ENCODE assay signal across 20 cellular contexts in the genomic region with DNA sequence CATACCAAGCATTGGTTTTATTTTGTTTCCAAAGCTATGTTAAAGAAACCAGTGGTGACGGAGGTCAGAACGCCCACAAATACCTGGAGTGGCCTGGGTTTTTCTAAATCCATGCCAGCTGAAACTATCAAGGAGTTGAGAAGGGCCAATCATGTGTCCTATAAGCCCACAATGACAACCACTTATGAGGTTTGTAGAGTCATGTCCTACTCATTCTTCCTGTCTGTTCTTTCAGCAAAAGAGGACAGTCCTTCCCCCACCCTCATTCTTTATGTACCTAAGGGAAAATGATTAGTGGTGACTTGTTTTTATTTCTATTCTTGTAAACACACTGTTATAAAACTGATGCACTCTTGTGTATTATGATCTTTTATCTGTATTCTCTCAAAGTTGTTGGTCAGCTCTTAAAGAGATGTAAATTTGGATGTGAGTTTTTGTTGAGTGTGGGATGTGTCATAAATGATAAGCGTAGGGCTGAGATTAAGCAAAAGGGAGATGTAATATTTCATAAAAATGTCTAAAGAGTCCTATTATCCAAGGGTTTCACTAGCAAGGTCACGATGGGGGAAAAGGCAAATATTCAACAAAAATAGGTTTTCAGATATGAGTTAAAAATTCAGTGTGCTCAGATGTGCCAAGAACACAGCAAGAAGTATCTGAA.
A peak's percentile ranks its signal among the peaks of the same experiment; 100 is the strongest.
DNase-seq lines count a peak whose midpoint lies in the region.
"Had no signal": no experiment of that assay in that cellular context is flagged by ENCODE, and none has a peak within 500 bp of the region (broad histone marks: within the 10 kb centered on the region; RNA-seq: fewer than 3 reads in every experiment).

No MANE protein-coding gene starts in this region.

- H3K4me1 ChIP-seq in SJSA1 (replicated peaks) = peaks cover 10% of the 10 kb centered on the region

- peak; percentile 15 for DNase-seq in A172 (ENCODE audit: low spot score)
- peak; percentile 65 for DNase-seq in ELR (ENCODE audit: low read depth)
- no peak for DNase-seq in SJSA1 (ENCODE audit: low read depth in 1 of 2, low spot score in 2 of 2)
- DNase-seq in kidney tubule cell (ENCODE audit: low spot score) = peak; percentile 39
- no peak for DNase-seq in activated naive CD4-positive, alpha-beta T cell treated with Interleukin-2 at 50 U/mL for 16 hours
- no peak for DNase-seq in activated CD8-positive, alpha-beta memory T cell treated with anti-CD3 and anti-CD28 coated beads, Interleukin-2, amount 50 U/mL, for 4 hours
- DNase-seq in Ammon's horn (ENCODE audit: low spot score) = no peak
- DNase-seq: activated CD4-positive, alpha-beta T cell treated with anti-CD3 and anti-CD28 coated beads for 36 hours; activated naive CD4-positive, alpha-beta T cell treated with anti-CD3 and anti-CD28 coated beads, Interleukin-2, amount 50 U/mL, for 16 hours; activated T-cell treated with anti-CD3 and anti-CD28 coated beads, Interleukin-2, amount 50 U/mL, for 72 hours; CD4-positive, CD25-positive, alpha-beta regulatory T cell; DMS 273 treated with DMSO at 0.1 percent for 48 hours; GF-D8; H9; islet precursor cell; naive thymus-derived CD4-positive, alpha-beta T cell; NCI-H1436 treated with DMSO at 0.1 percent for 48 hours; substantia nigra had no signal

- H3K27ac ChIP-seq in SJSA1 = peak overlapping the region; percentile 15; the same call in 1 of the 2 replicates
- H3K27ac ChIP-seq: gastroesophageal sphincter had no signal

- no peak overlapping the region for H3K4me3 ChIP-seq in SJSA1
- H3K4me3 ChIP-seq: ascending aorta, gastroesophageal sphincter had no signal

- no peaks in the 10 kb centered on the region for H3K27me3 ChIP-seq in SJSA1 (replicated peaks)
- H3K27me3 ChIP-seq: ascending aorta, gastroesophageal sphincter had no signal

- H3K36me3 ChIP-seq in SJSA1 = peaks cover 27% of the 10 kb centered on the region

- H3K9me3 ChIP-seq in SJSA1 (replicated peaks) = no peaks in the 10 kb centered on the region
- H3K9me3 ChIP-seq: ascending aorta, gastroesophageal sphincter had no signal

Comparison
In these comparisons a context has a peak if more than half of its experiments do, and no peak if none do; other contexts are left out.
1. DNase-seq: peak in A172 (single experiment), ELR (single experiment) and kidney tubule cell (single experiment); none in SJSA1 (0 of 2), activated naive CD4-positive, alpha-beta T cell treated with Interleukin-2 at 50 U/mL for 16 hours (single experiment), activated CD8-positive, alpha-beta memory T cell treated with anti-CD3 and anti-CD28 coated beads, Interleukin-2, amount 50 U/mL, for 4 hours (single experiment) and Ammon's horn (single experiment).